35 cellular contexts compared by ENCODE assay signal in genomic region chr11:4197112-4197511, GRCh38.
"Had no signal": no experiment of that assay in that cellular context is flagged by ENCODE, and none has a peak within 500 bp of the region (broad histone marks: within the 10 kb centered on the region; RNA-seq: fewer than 3 reads in every experiment).

No MANE protein-coding gene starts in this region.

- H3K9ac ChIP-seq: KMS-11 had no signal

- H3K9me3 ChIP-seq: MG63 had no signal

- H3K27me3 ChIP-seq: MG63 had no signal

- H3K4me3 ChIP-seq: MG63 had no signal

- H3K4me2 ChIP-seq: KMS-11 had no signal

- H3K36me3 ChIP-seq: MG63 had no signal

- DNase-seq: Karpas-422, Kasumi-1, MG63, MM.1S, MV-4-11, NCI-H1048, NCI-H1092, NCI-H1092 treated with DMSO at 0.1 percent for 48 hours, NCI-H1105, NCI-H1105 treated with DMSO at 0.1 percent for 48 hours, NCI-H1417, NCI-H1417 treated with DMSO at 0.1 percent for 48 hours, NCI-H1436, NCI-H1436 treated with DMSO at 0.1 percent for 48 hours, NCI-H146, NCI-H1694, NCI-H1694 treated with DMSO at 0.1 percent for 48 hours, NCI-H187, NCI-H187 treated with DMSO at 0.1 percent for 48 hours, NCI-H1930, NCI-H2029, NCI-H2029 treated with DMSO at 0.1 percent for 48 hours, NCI-H2081, NCI-H2081 treated with DMSO at 0.1 percent for 48 hours, NCI-H2107, NCI-H2171, NCI-H2171 treated with DMSO at 0.1 percent for 48 hours, NCI-H2227 treated with DMSO at 0.1 percent for 48 hours, NCI-H226, NCI-H345, NCI-H446, NCI-H446 treated with DMSO at 0.1 percent for 48 hours, NCI-H510A, NCI-H510A treated with DMSO at 0.1 percent for 48 hours had no signal

- H3K27ac ChIP-seq: KMS-11 had no signal
